In the genomic region with DNA sequence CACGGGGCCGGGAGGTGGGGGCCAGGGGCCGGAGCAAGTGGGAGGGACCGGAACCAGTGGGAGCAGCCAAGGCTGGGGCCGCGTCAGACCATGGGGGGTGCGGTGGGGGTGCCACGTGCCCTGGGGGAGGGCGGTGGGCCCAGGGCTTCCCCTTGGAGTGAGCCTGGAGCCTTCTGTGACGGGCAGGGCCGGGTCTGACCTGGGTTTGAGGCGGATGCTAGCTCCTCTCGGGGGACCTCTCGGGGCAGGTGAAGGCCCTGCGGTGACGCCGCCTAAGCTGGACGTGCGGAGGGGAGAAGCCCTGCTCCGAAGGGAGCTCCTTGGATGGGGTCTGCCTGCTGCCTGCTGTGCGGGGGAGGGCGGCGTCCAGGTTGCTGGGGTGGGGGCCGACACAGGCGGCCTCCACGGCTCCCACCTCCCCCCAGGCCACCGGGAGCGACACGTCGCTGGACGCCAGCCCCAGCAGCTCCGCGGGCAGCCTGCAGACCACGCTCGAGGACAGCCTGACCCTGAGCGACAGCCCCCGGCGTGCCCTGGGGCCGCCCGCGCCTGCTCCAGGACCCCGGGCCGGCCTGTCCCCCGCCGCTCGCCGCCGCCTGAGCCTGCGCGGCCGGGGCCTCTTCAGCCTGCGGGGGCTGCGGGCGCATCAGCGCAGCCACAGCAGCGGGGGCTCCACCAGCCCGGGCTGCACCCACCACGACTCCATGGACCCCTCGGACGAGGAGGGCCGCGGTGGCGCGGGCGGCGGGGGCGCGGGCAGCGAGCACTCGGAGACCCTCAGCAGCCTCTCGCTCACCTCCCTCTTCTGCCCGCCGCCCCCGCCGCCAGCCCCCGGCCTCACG, we compare ENCODE assay signal across 2 cellular contexts.
TF ChIP-seq lines count a peak whose summit lies in the region.

No MANE protein-coding gene starts in this region.

TF ChIP-seq in GM23338, 12 proteins besides CTCF, POLR2A, EP300 and RAD21 (continued from another document and continues in another):
- no peak for TF ChIP-seq ZNF331 (CRISPR knock-in tag; IDR thresholded peaks at IDR 0.05; ENCODE audit: low read depth)
- TF ChIP-seq, protein P1, sequence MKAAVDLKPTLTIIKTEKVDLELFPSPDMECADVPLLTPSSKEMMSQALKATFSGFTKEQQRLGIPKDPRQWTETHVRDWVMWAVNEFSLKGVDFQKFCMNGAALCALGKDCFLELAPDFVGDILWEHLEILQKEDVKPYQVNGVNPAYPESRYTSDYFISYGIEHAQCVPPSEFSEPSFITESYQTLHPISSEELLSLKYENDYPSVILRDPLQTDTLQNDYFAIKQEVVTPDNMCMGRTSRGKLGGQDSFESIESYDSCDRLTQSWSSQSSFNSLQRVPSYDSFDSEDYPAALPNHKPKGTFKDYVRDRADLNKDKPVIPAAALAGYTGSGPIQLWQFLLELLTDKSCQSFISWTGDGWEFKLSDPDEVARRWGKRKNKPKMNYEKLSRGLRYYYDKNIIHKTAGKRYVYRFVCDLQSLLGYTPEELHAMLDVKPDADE (IDR thresholded peaks at IDR 0.05), result no peak
- no peak for TF ChIP-seq JUNB (IDR thresholded peaks at IDR 0.05; ENCODE audit: unreplicated experiment)
- no peak for TF ChIP-seq EZH2phosphoT487 (IDR thresholded peaks at IDR 0.05; ENCODE audit: unreplicated experiment)
- TF ChIP-seq, protein P2, sequence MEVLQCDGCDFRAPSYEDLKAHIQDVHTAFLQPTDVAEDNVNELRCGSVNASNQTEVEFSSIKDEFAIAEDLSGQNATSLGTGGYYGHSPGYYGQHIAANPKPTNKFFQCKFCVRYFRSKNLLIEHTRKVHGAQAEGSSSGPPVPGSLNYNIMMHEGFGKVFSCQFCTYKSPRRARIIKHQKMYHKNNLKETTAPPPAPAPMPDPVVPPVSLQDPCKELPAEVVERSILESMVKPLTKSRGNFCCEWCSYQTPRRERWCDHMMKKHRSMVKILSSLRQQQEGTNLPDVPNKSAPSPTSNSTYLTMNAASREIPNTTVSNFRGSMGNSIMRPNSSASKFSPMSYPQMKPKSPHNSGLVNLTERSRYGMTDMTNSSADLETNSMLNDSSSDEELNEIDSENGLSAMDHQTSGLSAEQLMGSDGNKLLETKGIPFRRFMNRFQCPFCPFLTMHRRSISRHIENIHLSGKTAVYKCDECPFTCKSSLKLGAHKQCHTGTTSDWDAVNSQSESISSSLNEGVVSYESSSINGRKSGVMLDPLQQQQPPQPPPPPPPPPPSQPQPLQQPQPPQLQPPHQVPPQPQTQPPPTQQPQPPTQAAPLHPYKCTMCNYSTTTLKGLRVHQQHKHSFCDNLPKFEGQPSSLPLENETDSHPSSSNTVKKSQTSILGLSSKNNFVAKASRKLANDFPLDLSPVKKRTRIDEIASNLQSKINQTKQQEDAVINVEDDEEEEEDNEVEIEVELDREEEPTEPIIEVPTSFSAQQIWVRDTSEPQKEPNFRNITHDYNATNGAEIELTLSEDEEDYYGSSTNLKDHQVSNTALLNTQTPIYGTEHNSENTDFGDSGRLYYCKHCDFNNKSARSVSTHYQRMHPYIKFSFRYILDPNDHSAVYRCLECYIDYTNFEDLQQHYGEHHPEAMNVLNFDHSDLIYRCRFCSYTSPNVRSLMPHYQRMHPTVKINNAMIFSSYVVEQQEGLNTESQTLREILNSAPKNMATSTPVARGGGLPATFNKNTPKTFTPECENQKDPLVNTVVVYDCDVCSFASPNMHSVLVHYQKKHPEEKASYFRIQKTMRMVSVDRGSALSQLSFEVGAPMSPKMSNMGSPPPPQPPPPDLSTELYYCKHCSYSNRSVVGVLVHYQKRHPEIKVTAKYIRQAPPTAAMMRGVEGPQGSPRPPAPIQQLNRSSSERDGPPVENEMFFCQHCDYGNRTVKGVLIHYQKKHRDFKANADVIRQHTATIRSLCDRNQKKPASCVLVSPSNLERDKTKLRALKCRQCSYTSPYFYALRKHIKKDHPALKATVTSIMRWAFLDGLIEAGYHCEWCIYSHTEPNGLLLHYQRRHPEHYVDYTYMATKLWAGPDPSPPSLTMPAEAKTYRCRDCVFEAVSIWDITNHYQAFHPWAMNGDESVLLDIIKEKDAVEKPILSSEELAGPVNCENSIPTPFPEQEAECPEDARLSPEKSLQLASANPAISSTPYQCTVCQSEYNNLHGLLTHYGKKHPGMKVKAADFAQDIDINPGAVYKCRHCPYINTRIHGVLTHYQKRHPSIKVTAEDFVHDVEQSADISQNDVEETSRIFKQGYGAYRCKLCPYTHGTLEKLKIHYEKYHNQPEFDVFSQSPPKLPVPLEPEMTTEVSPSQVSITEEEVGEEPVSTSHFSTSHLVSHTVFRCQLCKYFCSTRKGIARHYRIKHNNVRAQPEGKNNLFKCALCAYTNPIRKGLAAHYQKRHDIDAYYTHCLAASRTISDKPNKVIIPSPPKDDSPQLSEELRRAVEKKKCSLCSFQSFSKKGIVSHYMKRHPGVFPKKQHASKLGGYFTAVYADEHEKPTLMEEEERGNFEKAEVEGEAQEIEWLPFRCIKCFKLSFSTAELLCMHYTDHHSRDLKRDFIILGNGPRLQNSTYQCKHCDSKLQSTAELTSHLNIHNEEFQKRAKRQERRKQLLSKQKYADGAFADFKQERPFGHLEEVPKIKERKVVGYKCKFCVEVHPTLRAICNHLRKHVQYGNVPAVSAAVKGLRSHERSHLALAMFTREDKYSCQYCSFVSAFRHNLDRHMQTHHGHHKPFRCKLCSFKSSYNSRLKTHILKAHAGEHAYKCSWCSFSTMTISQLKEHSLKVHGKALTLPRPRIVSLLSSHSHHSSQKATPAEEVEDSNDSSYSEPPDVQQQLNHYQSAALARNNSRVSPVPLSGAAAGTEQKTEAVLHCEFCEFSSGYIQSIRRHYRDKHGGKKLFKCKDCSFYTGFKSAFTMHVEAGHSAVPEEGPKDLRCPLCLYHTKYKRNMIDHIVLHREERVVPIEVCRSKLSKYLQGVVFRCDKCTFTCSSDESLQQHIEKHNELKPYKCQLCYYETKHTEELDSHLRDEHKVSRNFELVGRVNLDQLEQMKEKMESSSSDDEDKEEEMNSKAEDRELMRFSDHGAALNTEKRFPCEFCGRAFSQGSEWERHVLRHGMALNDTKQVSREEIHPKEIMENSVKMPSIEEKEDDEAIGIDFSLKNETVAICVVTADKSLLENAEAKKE (CRISPR knock-in tag; IDR thresholded peaks at IDR 0.05), result no peak
- TF ChIP-seq, protein P3, sequence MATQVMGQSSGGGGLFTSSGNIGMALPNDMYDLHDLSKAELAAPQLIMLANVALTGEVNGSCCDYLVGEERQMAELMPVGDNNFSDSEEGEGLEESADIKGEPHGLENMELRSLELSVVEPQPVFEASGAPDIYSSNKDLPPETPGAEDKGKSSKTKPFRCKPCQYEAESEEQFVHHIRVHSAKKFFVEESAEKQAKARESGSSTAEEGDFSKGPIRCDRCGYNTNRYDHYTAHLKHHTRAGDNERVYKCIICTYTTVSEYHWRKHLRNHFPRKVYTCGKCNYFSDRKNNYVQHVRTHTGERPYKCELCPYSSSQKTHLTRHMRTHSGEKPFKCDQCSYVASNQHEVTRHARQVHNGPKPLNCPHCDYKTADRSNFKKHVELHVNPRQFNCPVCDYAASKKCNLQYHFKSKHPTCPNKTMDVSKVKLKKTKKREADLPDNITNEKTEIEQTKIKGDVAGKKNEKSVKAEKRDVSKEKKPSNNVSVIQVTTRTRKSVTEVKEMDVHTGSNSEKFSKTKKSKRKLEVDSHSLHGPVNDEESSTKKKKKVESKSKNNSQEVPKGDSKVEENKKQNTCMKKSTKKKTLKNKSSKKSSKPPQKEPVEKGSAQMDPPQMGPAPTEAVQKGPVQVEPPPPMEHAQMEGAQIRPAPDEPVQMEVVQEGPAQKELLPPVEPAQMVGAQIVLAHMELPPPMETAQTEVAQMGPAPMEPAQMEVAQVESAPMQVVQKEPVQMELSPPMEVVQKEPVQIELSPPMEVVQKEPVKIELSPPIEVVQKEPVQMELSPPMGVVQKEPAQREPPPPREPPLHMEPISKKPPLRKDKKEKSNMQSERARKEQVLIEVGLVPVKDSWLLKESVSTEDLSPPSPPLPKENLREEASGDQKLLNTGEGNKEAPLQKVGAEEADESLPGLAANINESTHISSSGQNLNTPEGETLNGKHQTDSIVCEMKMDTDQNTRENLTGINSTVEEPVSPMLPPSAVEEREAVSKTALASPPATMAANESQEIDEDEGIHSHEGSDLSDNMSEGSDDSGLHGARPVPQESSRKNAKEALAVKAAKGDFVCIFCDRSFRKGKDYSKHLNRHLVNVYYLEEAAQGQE (IDR thresholded peaks at IDR 0.05; ENCODE audit: unreplicated experiment), result no peak
- no peak for TF ChIP-seq ZNF114 (CRISPR knock-in tag; IDR thresholded peaks at IDR 0.05)

TF ChIP-seq in HepG2, 621 proteins besides CTCF, POLR2A, EP300 and RAD21:
- TF ChIP-seq, protein P4, sequence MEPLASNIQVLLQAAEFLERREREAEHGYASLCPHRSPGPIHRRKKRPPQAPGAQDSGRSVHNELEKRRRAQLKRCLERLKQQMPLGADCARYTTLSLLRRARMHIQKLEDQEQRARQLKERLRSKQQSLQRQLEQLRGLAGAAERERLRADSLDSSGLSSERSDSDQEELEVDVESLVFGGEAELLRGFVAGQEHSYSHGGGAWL (CRISPR knock-in tag; IDR thresholded peaks at IDR 0.05), result no peak
- TF ChIP-seq ARNT2 (CRISPR knock-in tag; IDR thresholded peaks at IDR 0.05; ENCODE audit: low read depth) (no peak), ZNF121 (CRISPR knock-in tag; IDR thresholded peaks at IDR 0.05) (no peak), NR2C2 (CRISPR knock-in tag; IDR thresholded peaks at IDR 0.05; ENCODE audit: borderline replicate concordance) (no peak), ZNF30 (CRISPR knock-in tag; IDR thresholded peaks at IDR 0.05) (no peak), NFYC (CRISPR knock-in tag; IDR thresholded peaks at IDR 0.05) (no peak), TEAD2 (CRISPR knock-in tag; IDR thresholded peaks at IDR 0.05) (no peak), MXI1 (IDR thresholded peaks at IDR 0.05; ENCODE audit: borderline replicate concordance, low read depth, low read length) (no peak), HOXD1 (CRISPR knock-in tag; IDR thresholded peaks at IDR 0.05) (no peak), SAFB2 (CRISPR knock-in tag; IDR thresholded peaks at IDR 0.05; ENCODE audit: borderline replicate concordance, low read depth) (no peak), CENPX (CRISPR knock-in tag; IDR thresholded peaks at IDR 0.05) (no peak), ZNF788 (CRISPR knock-in tag; IDR thresholded peaks at IDR 0.05; ENCODE audit: borderline replicate concordance) (no peak), SSRP1 (CRISPR knock-in tag; IDR thresholded peaks at IDR 0.05) (no peak)
- TF ChIP-seq, protein P5, sequence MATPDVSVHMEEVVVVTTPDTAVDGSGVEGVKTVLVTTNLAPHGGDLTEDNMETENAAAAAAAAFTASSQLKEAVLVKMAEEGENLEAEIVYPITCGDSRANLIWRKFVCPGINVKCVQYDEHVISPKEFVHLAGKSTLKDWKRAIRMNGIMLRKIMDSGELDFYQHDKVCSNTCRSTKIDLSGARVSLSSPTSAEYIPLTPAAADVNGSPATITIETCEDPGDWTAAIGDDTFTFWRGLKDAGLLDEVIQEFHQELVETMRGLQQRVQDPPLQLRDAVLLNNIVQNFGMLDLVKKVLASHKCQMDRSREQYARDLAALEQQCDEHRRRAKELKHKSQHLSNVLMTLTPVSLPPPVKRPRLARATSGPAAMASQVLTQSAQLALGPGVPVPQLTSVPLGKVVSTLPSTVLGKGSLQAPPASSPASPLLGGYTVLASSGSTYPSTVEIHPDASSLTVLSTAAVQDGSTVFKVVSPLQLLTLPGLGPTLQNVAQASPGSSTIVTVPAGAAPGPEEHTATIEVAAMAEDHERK (CRISPR knock-in tag; IDR thresholded peaks at IDR 0.05; ENCODE audit: low read depth), result no peak
- TF ChIP-seq, protein P6, sequence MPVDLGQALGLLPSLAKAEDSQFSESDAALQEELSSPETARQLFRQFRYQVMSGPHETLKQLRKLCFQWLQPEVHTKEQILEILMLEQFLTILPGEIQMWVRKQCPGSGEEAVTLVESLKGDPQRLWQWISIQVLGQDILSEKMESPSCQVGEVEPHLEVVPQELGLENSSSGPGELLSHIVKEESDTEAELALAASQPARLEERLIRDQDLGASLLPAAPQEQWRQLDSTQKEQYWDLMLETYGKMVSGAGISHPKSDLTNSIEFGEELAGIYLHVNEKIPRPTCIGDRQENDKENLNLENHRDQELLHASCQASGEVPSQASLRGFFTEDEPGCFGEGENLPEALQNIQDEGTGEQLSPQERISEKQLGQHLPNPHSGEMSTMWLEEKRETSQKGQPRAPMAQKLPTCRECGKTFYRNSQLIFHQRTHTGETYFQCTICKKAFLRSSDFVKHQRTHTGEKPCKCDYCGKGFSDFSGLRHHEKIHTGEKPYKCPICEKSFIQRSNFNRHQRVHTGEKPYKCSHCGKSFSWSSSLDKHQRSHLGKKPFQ (CRISPR knock-in tag; IDR thresholded peaks at IDR 0.05; ENCODE audit: insufficient replicate concordance), result no peak
